Comparison of ENCODE assay signal across 1 cellular context in genomic region chr6:3750324-3751018, GRCh38.
A peak's percentile ranks its signal among the peaks of the same experiment; 100 is the strongest.
TF ChIP-seq lines count a peak whose summit lies in the region.

No MANE protein-coding gene starts in this region.

TF ChIP-seq in HepG2, 621 proteins besides CTCF, POLR2A, EP300 and RAD21 (continued from another document and continues in another):
- TF ChIP-seq KDM3A (CRISPR knock-in tag; IDR thresholded peaks at IDR 0.05; ENCODE audit: low read depth) (peak; percentile 51; the same call in 1 of the 2 replicates), HNRNPLL (IDR thresholded peaks at IDR 0.05; ENCODE audit: low read depth, low read length, poor library complexity, severe bottlenecking) (peak; percentile 40), ZNF564 (CRISPR knock-in tag; IDR thresholded peaks at IDR 0.05) (no peak), HOXA7 (CRISPR knock-in tag; IDR thresholded peaks at IDR 0.05) (no peak), ERF (CRISPR knock-in tag; IDR thresholded peaks at IDR 0.05) (0 out of 2 replicates have a peak, but pooled peaks have one; percentile 2), FLYWCH1 (CRISPR knock-in tag; IDR thresholded peaks at IDR 0.05) (peak; percentile 87; the same call in 1 of the 2 replicates), SNAPC4 (CRISPR knock-in tag; IDR thresholded peaks at IDR 0.05) (no peak), GLI4 (CRISPR knock-in tag; IDR thresholded peaks at IDR 0.05; ENCODE audit: borderline replicate concordance) (no peak), SMAD3 (CRISPR knock-in tag; IDR thresholded peaks at IDR 0.05) (peak; percentile 12; the same call in 1 of the 2 replicates), TOPORS (CRISPR knock-in tag; IDR thresholded peaks at IDR 0.05) (peak; percentile 51; the same call in 1 of the 2 replicates), U2AF1 (optimal IDR thresholded peaks at IDR 0.05; ENCODE audit: low read depth, low read length) (peak; percentile 40), NR2F1 (CRISPR knock-in tag; IDR thresholded peaks at IDR 0.05) (no peak), NR2C2 (CRISPR knock-in tag; IDR thresholded peaks at IDR 0.05; ENCODE audit: borderline replicate concordance) (no peak; the same call in none of the 2 replicates), ZKSCAN8 (CRISPR knock-in tag; IDR thresholded peaks at IDR 0.05; ENCODE audit: borderline replicate concordance) (peak; percentile 34; the same call in 1 of the 2 replicates), ZNF652 (CRISPR knock-in tag; IDR thresholded peaks at IDR 0.05; ENCODE audit: borderline replicate concordance, low read depth) (no peak), SATB2 (CRISPR knock-in tag; IDR thresholded peaks at IDR 0.05) (no peak), MIXL1 (CRISPR knock-in tag; IDR thresholded peaks at IDR 0.05) (no peak), ZBTB43 (CRISPR knock-in tag; conservative IDR thresholded peaks at IDR 0.05) (peak; percentile 44; the same call in 1 of the 2 replicates), PLSCR1 (CRISPR knock-in tag; IDR thresholded peaks at IDR 0.05; ENCODE audit: borderline replicate concordance) (no peak), PRMT3 (CRISPR knock-in tag; IDR thresholded peaks at IDR 0.05; ENCODE audit: borderline replicate concordance, low read depth) (no peak; the same call in 1 of the 2 replicates), U2AF2 (IDR thresholded peaks at IDR 0.05; ENCODE audit: low read depth, low read length) (no peak), ETS1 (CRISPR knock-in tag; IDR thresholded peaks at IDR 0.05) (no peak; the same call in 1 of the 2 replicates), TBX3 (IDR thresholded peaks at IDR 0.05; ENCODE audit: borderline replicate concordance) (no peak), ZNF670 (CRISPR knock-in tag; IDR thresholded peaks at IDR 0.05; ENCODE audit: borderline replicate concordance) (no peak), SNRNP70 (IDR thresholded peaks at IDR 0.05; ENCODE audit: low read depth, low read length) (no peak), RNF2 (conservative IDR thresholded peaks at IDR 0.05; ENCODE audit: low read depth) (peak; percentile 84; the same call in 1 of the 2 replicates), MEIS2 (CRISPR knock-in tag; IDR thresholded peaks at IDR 0.05) (peak; percentile 81), THRA (CRISPR knock-in tag; IDR thresholded peaks at IDR 0.05; ENCODE audit: borderline replicate concordance) (no peak), ZFP41 (CRISPR knock-in tag; IDR thresholded peaks at IDR 0.05; ENCODE audit: borderline replicate concordance) (no peak), FIP1L1 (IDR thresholded peaks at IDR 0.05; ENCODE audit: borderline replicate concordance, insufficient read depth, low read depth, low read length) (no peak), E2F2 (CRISPR knock-in tag; IDR thresholded peaks at IDR 0.05; ENCODE audit: borderline replicate concordance) (no peak), ZNF33A (CRISPR knock-in tag; IDR thresholded peaks at IDR 0.05; ENCODE audit: borderline replicate concordance) (no peak), ZNF546 (CRISPR knock-in tag; conservative IDR thresholded peaks at IDR 0.05) (peak; percentile 75), FOXO4 (CRISPR knock-in tag; conservative IDR thresholded peaks at IDR 0.05) (no peak), ZMYM3 (CRISPR knock-in tag; IDR thresholded peaks at IDR 0.05) (no peak), ZEB1 (IDR thresholded peaks at IDR 0.05; ENCODE audit: insufficient replicate concordance, low read depth) (no peak), SUZ12 (IDR thresholded peaks at IDR 0.05; ENCODE audit: low read depth, low read length) (no peak), ZNF660 (CRISPR knock-in tag; IDR thresholded peaks at IDR 0.05; ENCODE audit: borderline replicate concordance, low read depth) (no peak), ZNF326 (CRISPR knock-in tag; IDR thresholded peaks at IDR 0.05; ENCODE audit: borderline replicate concordance) (no peak), PCBP1 (IDR thresholded peaks at IDR 0.05; ENCODE audit: borderline replicate concordance, low read depth, low read length) (0 out of 2 replicates have a peak, but pooled peaks have one; percentile 25), ZNF646 (CRISPR knock-in tag; IDR thresholded peaks at IDR 0.05) (no peak), TEAD3 (CRISPR knock-in tag; optimal IDR thresholded peaks at IDR 0.05; ENCODE audit: borderline replicate concordance) (no peak), RCOR2 (CRISPR knock-in tag; IDR thresholded peaks at IDR 0.05) (no peak)
